Comparison of ENCODE assay signal across 25 cellular contexts in the genomic region with DNA sequence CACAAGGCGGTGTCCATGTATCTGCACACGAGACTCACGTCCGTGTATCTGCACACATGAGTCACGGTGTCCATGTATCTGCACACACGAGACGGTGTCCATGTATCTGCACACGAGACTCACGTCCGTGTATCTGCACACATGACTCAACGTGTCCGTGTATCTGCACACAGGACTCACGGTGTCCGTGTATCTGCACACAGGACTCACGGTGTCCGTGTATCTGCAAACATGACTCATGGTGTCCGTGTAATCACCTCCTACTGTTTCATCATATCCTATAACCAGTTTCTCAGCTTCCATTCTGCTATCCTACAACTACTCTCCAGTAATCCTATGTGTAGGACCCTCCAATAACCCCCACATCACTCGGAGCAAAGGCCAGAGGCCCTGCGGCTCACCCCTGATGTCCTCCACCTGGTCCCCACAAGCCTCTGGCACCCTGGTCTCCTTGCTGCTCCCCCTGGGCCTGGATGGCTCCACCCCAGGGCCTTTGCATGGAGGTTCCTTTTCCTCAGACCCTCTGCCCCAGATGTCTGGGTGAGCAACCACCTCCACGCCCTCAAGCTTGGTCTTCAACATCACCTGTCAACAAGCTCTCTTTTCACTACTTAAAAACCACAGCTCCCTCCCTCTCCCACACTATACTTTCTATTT. TPM values are rescaled to one million over a fixed set of nuclear protein-coding genes. Genes with fewer than 3 reads are reported as not detected.
DNase-seq lines count a peak whose midpoint lies in the region; ATAC-seq and TF ChIP-seq lines count a peak whose summit lies in the region.
"Had no signal": no experiment of that assay in that cellular context is flagged by ENCODE, and none has a peak within 500 bp of the region (broad histone marks: within the 10 kb centered on the region; RNA-seq: fewer than 3 reads in every experiment).

No MANE protein-coding gene starts in this region.

- H3K4me1 Mint-ChIP-seq in MCF 10A (ENCODE audit: insufficient read depth, unreplicated experiment) (peaks cover 15% of the 10 kb centered on the region), endodermal cell (peaks cover 11% of the 10 kb centered on the region)

- H3K79me2 ChIP-seq in PC-3 (ENCODE audit: low read length): peaks cover 18% of the 10 kb centered on the region

- no peak overlapping the region for H3K27ac ChIP-seq in breast epithelium
- peak overlapping the region; percentile 19; the same call in 1 of the 2 replicates for H3K27ac ChIP-seq in PC-3 (ENCODE audit: low read length)
- no peak overlapping the region for H3K27ac ChIP-seq in endodermal cell (ENCODE audit: low read depth, low read length)
- H3K27ac ChIP-seq in upper lobe of right lung: no peak overlapping the region
- H3K27ac ChIP-seq: right atrium auricular region, transverse colon had no signal

- H3K27ac Mint-ChIP-seq in MCF 10A (ENCODE audit: low read depth, unreplicated experiment) (peak overlapping the region; percentile 52), endodermal cell (no peak overlapping the region)
- H3K27ac Mint-ChIP-seq: activated naive CD8-positive, alpha-beta T cell treated with anti-CD3 and anti-CD28 coated beads for 36 hours; activated T-helper 1 cell treated with anti-CD3 and anti-CD28 coated beads, Interleukin-12 subunit alpha, Interleukin-12 subunit beta, Interleukin-2, Interleukin-4 antibody, amounts not matched to agents 30 ng/mL and 10 ng/mL and 1 ng/mL, durations not matched to agents 14 hours and 24 hours and 36 hours; effector memory CD8-positive, alpha-beta T cell; memory B cell had no signal

- no peak overlapping the region for H3K4me3 Mint-ChIP-seq in MCF 10A (ENCODE audit: unreplicated experiment)
- no peak overlapping the region for H3K4me3 Mint-ChIP-seq in endodermal cell
- H3K4me3 Mint-ChIP-seq: activated naive CD8-positive, alpha-beta T cell treated with anti-CD3 and anti-CD28 coated beads for 36 hours; effector memory CD8-positive, alpha-beta T cell; memory B cell had no signal

- H3K9me2 ChIP-seq in PC-3 (replicated peaks; ENCODE audit: low read length): no peaks in the 10 kb centered on the region

- POLR2A ChIA-PET in MCF 10A (lab: Yijun Ruan, JAX) (no interaction called here), PC-3 (lab: Charles Lee; ENCODE audit: unreplicated experiment) (no interaction called here)

- H3K36me3 Mint-ChIP-seq in MCF 10A (ENCODE audit: insufficient read depth, unreplicated experiment) (no peaks in the 10 kb centered on the region), endodermal cell (ENCODE audit: low read depth) (no peaks in the 10 kb centered on the region)
- H3K36me3 Mint-ChIP-seq: activated naive CD8-positive, alpha-beta T cell treated with anti-CD3 and anti-CD28 coated beads for 36 hours; naive B cell had no signal

- H3F3A ChIP-seq in PC-3 (ENCODE audit: low read length, unreplicated experiment): no peaks in the 10 kb centered on the region

- CTCF ChIA-PET in MCF 10A (lab: Yijun Ruan, JAX): no interaction called here
- CTCF ChIA-PET in PC-3 (lab: Charles Lee): no interaction called here

- no peaks in the 10 kb centered on the region for H4K20me1 ChIP-seq in PC-3 (ENCODE audit: low read length)

- H3K27me3 Mint-ChIP-seq in MCF 10A (ENCODE audit: insufficient read depth, unreplicated experiment): no peaks in the 10 kb centered on the region
- peaks cover 39% of the 10 kb centered on the region for H3K27me3 Mint-ChIP-seq in endodermal cell (ENCODE audit: insufficient read depth)

- no peaks in the 10 kb centered on the region for H3K9me3 ChIP-seq in breast epithelium
- H3K9me3 ChIP-seq in PC-3 (ENCODE audit: low read length): no peaks in the 10 kb centered on the region
- H3K9me3 ChIP-seq in endodermal cell (ENCODE audit: control insufficient read depth, low read length): no peaks in the 10 kb centered on the region
- H3K9me3 ChIP-seq in upper lobe of right lung: no peaks in the 10 kb centered on the region
- H3K9me3 ChIP-seq: HAP-1, right atrium auricular region, transverse colon had no signal

- no peak overlapping the region for H3K4me3 ChIP-seq in breast epithelium
- H3K4me3 ChIP-seq in PC-3 (ENCODE audit: low read length): no peak overlapping the region
- no peak overlapping the region for H3K4me3 ChIP-seq in endodermal cell (ENCODE audit: low read length)
- H3K4me3 ChIP-seq in upper lobe of right lung: no peak overlapping the region
- H3K4me3 ChIP-seq: HAP-1, right atrium auricular region, transverse colon had no signal

- no peak for TF ChIP-seq CTCF in MCF 10A (IDR thresholded peaks at IDR 0.05; ENCODE audit: unreplicated experiment)
- TF ChIP-seq CTCF in breast epithelium (IDR thresholded peaks at IDR 0.05): no peak
- no peak for TF ChIP-seq CTCF in PC-3 (conservative IDR thresholded peaks at IDR 0.05; ENCODE audit: low read depth, low read length)
- TF ChIP-seq CTCF in endodermal cell (conservative IDR thresholded peaks at IDR 0.05): no peak
- TF ChIP-seq CTCF in upper lobe of right lung (IDR thresholded peaks at IDR 0.05): no peak

- H3K4me1 ChIP-seq in breast epithelium: peaks cover 0 to 3% of the 10 kb centered on the region in 2 donors
- peaks cover 16% of the 10 kb centered on the region for H3K4me1 ChIP-seq in PC-3 (ENCODE audit: insufficient read depth, low read length)
- H3K4me1 ChIP-seq in endodermal cell (ENCODE audit: control insufficient read depth, insufficient read depth, low read length): no peaks in the 10 kb centered on the region
- peaks cover 13% of the 10 kb centered on the region for H3K4me1 ChIP-seq in upper lobe of right lung

- H3K36me3 ChIP-seq in breast epithelium (no peaks in the 10 kb centered on the region), PC-3 (ENCODE audit: low read depth, low read length) (no peaks in the 10 kb centered on the region), endodermal cell (ENCODE audit: control insufficient read depth, insufficient read depth, low read length) (no peaks in the 10 kb centered on the region), upper lobe of right lung (no peaks in the 10 kb centered on the region)
- H3K36me3 ChIP-seq: HAP-1, right atrium auricular region, transverse colon had no signal

- ATAC-seq in PC-3 (no peak; the same call in 1 of the 2 replicates), upper lobe of right lung (no peak)
- ATAC-seq: effector memory CD8-positive, alpha-beta T cell had no signal

- no peak overlapping the region for H2AFZ ChIP-seq in PC-3 (ENCODE audit: low read length)

- intact Hi-C loops in MCF 10A (cut with micrococcal nuclease) (no loop called here), breast epithelium (cut with DNase I; ENCODE audit: low total_unique reads) (no loop called here), PC-3 (cut with micrococcal nuclease) (no loop called here), upper lobe of right lung (cut with DNase I) (no loop called here)

- H3K9ac ChIP-seq in PC-3 (ENCODE audit: low read length) (no peak overlapping the region), endodermal cell (ENCODE audit: extremely low read depth, low read length, poor library complexity, severe bottlenecking) (no peak overlapping the region)

- peaks cover 0 to 16% of the 10 kb centered on the region in 2 donors for H3K27me3 ChIP-seq in breast epithelium
- H3K27me3 ChIP-seq in PC-3 (ENCODE audit: low read length): no peaks in the 10 kb centered on the region
- H3K27me3 ChIP-seq in endodermal cell (ENCODE audit: control insufficient read depth, insufficient read depth, low read length, poor library complexity, severe bottlenecking): peaks cover 40% of the 10 kb centered on the region
- no peaks in the 10 kb centered on the region for H3K27me3 ChIP-seq in upper lobe of right lung
- H3K27me3 ChIP-seq: right atrium auricular region had no signal

- BruUV-seq in MCF 10A (replicated peaks; lab: Mats Ljungman, UMichigan) (no TSS peak), PC-3 (replicated peaks; lab: Mats Ljungman, UMichigan) (no TSS peak)

- 93 to 97% methylated on average over 19 to 20 of the region's 20 CpGs for WGBS in endodermal cell (ENCODE audit: insufficient coverage in 1 of 2, insufficient read length in 1 of 2), 2 experiments

- TF ChIP-seq POLR2A in breast epithelium (IDR thresholded peaks at IDR 0.05): no peak

- H3K9me3 Mint-ChIP-seq in MCF 10A (ENCODE audit: unreplicated experiment) (no peaks in the 10 kb centered on the region), endodermal cell (no peaks in the 10 kb centered on the region)
- H3K9me3 Mint-ChIP-seq: activated naive CD8-positive, alpha-beta T cell treated with anti-CD3 and anti-CD28 coated beads for 36 hours; effector memory CD8-positive, alpha-beta T cell had no signal

- DNase-seq in MCF 10A (ENCODE audit: unreplicated experiment) (peak; percentile 27), breast epithelium (ENCODE audit: low spot score in 2 of 2) (no peak), PC-3 (peak; percentile 34), endodermal cell (peak; percentile 28), upper lobe of right lung (peak; percentile 47), NCI-H526 (lab: John Stamatoyannopoulos, UW) (no peak), glomerular visceral epithelial cell (ENCODE audit: extremely low spot score) (no peak), NCI-H446 treated with DMSO at 0.1 percent for 48 hours (lab: John Stamatoyannopoulos, UW) (no peak)
- DNase-seq: ACHN; activated CD4-positive, alpha-beta T cell treated with anti-CD3 and anti-CD28 coated beads for 48 hours; activated naive CD8-positive, alpha-beta T cell treated with anti-CD3 and anti-CD28 coated beads for 36 hours; C1 segment of cervical spinal cord; effector memory CD8-positive, alpha-beta T cell; glutamatergic neuron; kidney glomerular epithelial cell; MM.1S; naive B cell; NCI-H2171 treated with DMSO at 0.1 percent for 48 hours; NCI-H748 treated with DMSO at 0.1 percent for 48 hours; SIG-M5; transverse colon had no signal

- 0 out of 2 replicates have a peak overlapping the region, but pooled peaks have one; percentile 26 for H3K4me2 ChIP-seq in PC-3 (ENCODE audit: low read length)

RNA-seq across cellular contexts. Expression of a gene that starts 2.5 kb away (rescaled TPM):
- 7.0 and 15.8 TPM in 2 replicates for total RNA-seq in MCF 10A (2022)
- 10 to 100 TPM in 1 of 3 donors, 1 to 10 TPM in 2; 2.3 to 11.8 (median 5.2) TPM for total RNA-seq in breast epithelium
- total RNA-seq in PC-3 (2014; rRNA removed): 26.9 and 35.5 TPM in 2 replicates
- total RNA-seq in endodermal cell: 1 to 10 TPM in 1 of 2 donors, under 1 TPM in 1; 0.55 to 2.1 TPM
- 2.4 TPM for polyA plus RNA-seq in endodermal cell (2013, experiment 1 of 2)
- 1.9 TPM for polyA plus RNA-seq in endodermal cell (2013, experiment 2 of 2)
- 43.6 TPM for total RNA-seq in upper lobe of right lung

Comparison
In these comparisons a context has a peak if more than half of its experiments do, and no peak if none do; other contexts are left out.
1. DNase-seq: peak in MCF 10A (single experiment), PC-3 (single experiment), endodermal cell (single experiment) and upper lobe of right lung (single experiment); none in breast epithelium (0 of 2), NCI-H526 (0 of 2), glomerular visceral epithelial cell (single experiment) and NCI-H446 treated with DMSO at 0.1 percent for 48 hours (single experiment).